Comparison of ENCODE assay signal across 8 cellular contexts in genomic region chr2:101698419-101699190, GRCh38. TPM values are rescaled to one million over a fixed set of nuclear protein-coding genes. Genes with fewer than 3 reads are reported as not detected.
DNase-seq lines count a peak whose midpoint lies in the region; ATAC-seq, FAIRE-seq and TF ChIP-seq lines count a peak whose summit lies in the region.

No MANE protein-coding gene starts in this region.

- H3K9me3 Mint-ChIP-seq in activated CD8-positive, alpha-beta T cell treated with anti-CD3 and anti-CD28 coated beads for 36 hours: peaks cover 3% of the 10 kb centered on the region

- no peak for FAIRE-seq in D721Med (lab: Jason Lieb, UNC)

- peaks cover 2% of the 10 kb centered on the region for H3K27me3 Mint-ChIP-seq in activated CD8-positive, alpha-beta T cell treated with anti-CD3 and anti-CD28 coated beads for 36 hours

- no peak for TF ChIP-seq CTCF in activated CD8-positive, alpha-beta T cell treated with anti-CD3 and anti-CD28 coated beads for 36 hours (IDR thresholded peaks at IDR 0.05)
- no peak for TF ChIP-seq CTCF in D721Med (IDR thresholded peaks at IDR 0.05; ENCODE audit: insufficient read depth, missing control alignments)

- H3K4me3 ChIP-seq in HUES48 (ENCODE audit: low read depth, low read length) (peak overlapping the region; percentile 95), iPS-18c (ENCODE audit: insufficient read depth, low read depth, low read length) (peak overlapping the region; percentile 56)

- intact Hi-C loops in activated CD8-positive, alpha-beta T cell treated with anti-CD3 and anti-CD28 coated beads for 36 hours (cut with micrococcal nuclease): no loop called here

- CTCF ChIA-PET in activated CD8-positive, alpha-beta T cell treated with anti-CD3 and anti-CD28 coated beads for 36 hours (lab: Charles Lee): interaction anchor here (0.6 to 2.5 kb wide), 9 partner anchors 10 to 224 kb away, joined by 3 to 9 read pairs (median 4); partner anchors contain the start of gene RFX8

- peaks cover 3% of the 10 kb centered on the region; the same call in 1 of the 2 replicates for H3K36me3 ChIP-seq in HUES48 (ENCODE audit: control insufficient read depth, insufficient read depth, low read length)

- H3K9me3 ChIP-seq in HUES48 (ENCODE audit: control insufficient read depth, insufficient read depth, low read length) (no peaks in the 10 kb centered on the region), iPS-18c (ENCODE audit: control insufficient read depth, insufficient read depth, low read length) (peaks cover 6% of the 10 kb centered on the region)

- POLR2A ChIA-PET in activated CD8-positive, alpha-beta T cell treated with anti-CD3 and anti-CD28 coated beads for 36 hours (lab: Charles Lee): interaction anchor here (0.5 to 1.8 kb wide), 8 partner anchors 13 to 331 kb away, joined by 3 to 6 read pairs (median 4); no protein-coding TSS in a partner anchor

- peak overlapping the region; percentile 81 for H3K9ac ChIP-seq in HUES48 (ENCODE audit: low read depth, low read length)

- no peaks in the 10 kb centered on the region for H3K27me3 ChIP-seq in HUES48 (ENCODE audit: control insufficient read depth, insufficient read depth, low read length)

- peak overlapping the region; percentile 51 for H3K27ac ChIP-seq in HUES48 (ENCODE audit: low read depth, low read length)
- H3K27ac ChIP-seq in substantia nigra (ENCODE audit: low read depth, low read length, poor library complexity, severe bottlenecking): peak overlapping the region; percentile 90

- peaks cover 30% of the 10 kb centered on the region for H3K4me1 Mint-ChIP-seq in activated CD8-positive, alpha-beta T cell treated with anti-CD3 and anti-CD28 coated beads for 36 hours (ENCODE audit: low read depth)

- H3K4me1 ChIP-seq in HUES48 (ENCODE audit: control insufficient read depth, insufficient read depth, low read length): peaks cover 24% of the 10 kb centered on the region

- no peak overlapping the region for H3K4me3 Mint-ChIP-seq in activated CD8-positive, alpha-beta T cell treated with anti-CD3 and anti-CD28 coated beads for 36 hours

- no peak overlapping the region for H3K27ac Mint-ChIP-seq in activated CD8-positive, alpha-beta T cell treated with anti-CD3 and anti-CD28 coated beads for 36 hours

- peak; percentile 21 for ATAC-seq in activated CD8-positive, alpha-beta T cell treated with anti-CD3 and anti-CD28 coated beads for 36 hours
- ATAC-seq in HG02642 (IDR thresholded peaks at IDR 0.05; ENCODE audit: poor library complexity, unreplicated experiment): no peak

- DNase-seq in COR-L47 (lab: John Stamatoyannopoulos, UW) (peak; percentile 22), substantia nigra (lab: John Stamatoyannopoulos, UW) (peak in 1 of 49 donors; percentile 26), iPS-NIHi11 (ENCODE audit: low spot score) (no peak), D721Med (ENCODE audit: insufficient read length, low spot score) (no peak)
- peak; percentile 52 for DNase-seq in activated CD8-positive, alpha-beta T cell treated with anti-CD3 and anti-CD28 coated beads for 36 hours

- H3K36me3 Mint-ChIP-seq in activated CD8-positive, alpha-beta T cell treated with anti-CD3 and anti-CD28 coated beads for 36 hours (ENCODE audit: low read depth): peaks cover 15% of the 10 kb centered on the region

RNA-seq across cellular contexts. Expression of gene MAP4K4, which starts 1.1 kb away (rescaled TPM):
- total RNA-seq in activated CD8-positive, alpha-beta T cell treated with anti-CD3 and anti-CD28 coated beads for 36 hours: 10 to 100 TPM; 26.3 to 27.3 TPM

Comparison
In these comparisons a context has a peak if more than half of its experiments do, and no peak if none do; other contexts are left out.
1. DNase-seq: peak in COR-L47 (single experiment) and activated CD8-positive, alpha-beta T cell treated with anti-CD3 and anti-CD28 coated beads for 36 hours (single experiment); none in iPS-NIHi11 (single experiment) and D721Med (single experiment).